Comparison of ENCODE assay signal across 17 cellular contexts in the genomic region with DNA sequence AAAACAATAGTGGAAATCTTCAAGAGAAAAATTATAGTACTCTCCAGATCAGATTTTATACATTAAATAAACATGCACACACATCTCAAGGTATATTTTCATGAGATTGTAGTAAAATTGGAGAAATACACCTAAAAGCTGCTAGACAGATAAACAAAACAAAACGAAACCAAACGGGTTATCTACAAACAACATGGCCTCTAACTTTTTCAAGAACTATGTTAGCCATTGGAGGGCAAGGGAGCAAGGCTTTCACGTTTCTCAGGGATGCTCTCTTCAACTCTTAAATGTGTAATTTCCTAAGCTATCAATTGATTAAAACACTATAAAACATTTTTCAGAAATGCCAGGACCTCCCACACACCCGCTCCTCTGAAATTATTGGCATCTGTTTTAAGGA.
"Had no signal": no experiment of that assay in that cellular context is flagged by ENCODE, and none has a peak within 500 bp of the region (broad histone marks: within the 10 kb centered on the region; RNA-seq: fewer than 3 reads in every experiment).

No MANE protein-coding gene starts in this region.

- FAIRE-seq: kidney, TTC549 had no signal

- H3K4me3 ChIP-seq: gastroesophageal sphincter, hepatocyte, ovary, transverse colon had no signal

- H3K9me3 ChIP-seq: gastroesophageal sphincter, ovary had no signal

- H3K4me1 ChIP-seq: gastroesophageal sphincter, transverse colon had no signal

- ATAC-seq: activated CD4-positive, CD25-positive, alpha-beta regulatory T cell treated with anti-CD3 and anti-CD28 coated beads, Interleukin-2, amount 50 U/mL, for 24 hours; effector memory CD8-positive, alpha-beta T cell; gastroesophageal sphincter; left ventricle myocardium superior had no signal

- H3K27me3 ChIP-seq: gastroesophageal sphincter, hepatocyte, ovary, transverse colon had no signal

- H3K79me2 ChIP-seq: hepatocyte had no signal

- H2AFZ ChIP-seq: hepatocyte had no signal

- DNase-seq: activated CD4-positive, alpha-beta T cell treated with anti-CD3 and anti-CD28 coated beads, Interleukin-2, amount 50 U/mL, for 4 hours; activated effector memory CD4-positive, alpha-beta T cell treated with Interleukin-2 at 50 U/mL for 16 hours; activated T-cell treated with anti-CD3 and anti-CD28 coated beads, Interleukin-2, amount 50 U/mL, for 1 hour; caudate nucleus; effector memory CD8-positive, alpha-beta T cell; kidney; left ventricle myocardium superior; ovary; stimulated activated CD4-positive, alpha-beta T cell treated with anti-CD3 and anti-CD28 coated beads, Interleukin-12 subunit alpha, Interleukin-12 subunit beta, amount 100 ng/mL, for 4 hours; stimulated activated naive CD4-positive, alpha-beta T cell; substantia nigra; transverse colon had no signal

- H3K27ac ChIP-seq: epithelial cell of prostate, gastroesophageal sphincter, hepatocyte, ovary, transverse colon had no signal

- H3K36me3 ChIP-seq: gastroesophageal sphincter, ovary, transverse colon had no signal

- H3K4me2 ChIP-seq: hepatocyte had no signal
